ENCODE assay signal across 8 cellular contexts in the genomic region with DNA sequence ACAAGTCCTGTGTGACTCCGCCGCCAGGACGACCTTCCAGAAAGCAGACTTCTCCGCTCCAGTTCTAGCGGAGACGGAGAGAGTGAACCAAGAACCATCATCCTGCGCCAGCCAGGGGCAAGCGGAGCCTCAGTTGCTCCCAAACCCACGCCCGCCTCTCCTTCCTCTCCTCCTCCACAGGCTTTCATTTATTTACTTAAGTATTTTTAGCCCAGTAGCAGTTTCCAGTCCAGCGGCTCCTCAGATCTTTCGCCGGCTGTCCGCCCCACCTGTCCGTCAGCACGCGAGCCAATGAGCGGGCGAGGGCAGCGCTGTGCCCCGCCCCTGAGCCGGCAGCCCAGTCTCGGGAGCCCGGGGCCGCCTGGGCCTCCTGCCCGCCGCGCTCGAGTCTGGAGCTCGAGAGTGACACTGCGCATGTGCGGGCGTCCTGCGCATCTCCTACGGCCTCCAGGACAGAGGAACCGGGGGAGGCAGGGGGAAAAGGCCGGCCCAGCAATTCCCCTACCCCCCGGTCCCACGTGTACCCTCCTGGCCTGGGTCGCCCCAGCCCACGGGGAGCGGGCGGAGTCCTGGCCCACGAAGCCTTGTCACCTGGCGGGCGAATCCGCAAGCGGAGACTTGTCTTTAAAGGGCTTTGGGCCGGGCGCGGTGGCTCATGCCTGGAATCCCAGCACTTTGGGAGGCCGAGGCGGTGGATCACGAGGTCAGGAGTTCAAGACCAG. TPM values are rescaled to one million over a fixed set of nuclear protein-coding genes. Genes with fewer than 3 reads are reported as not detected.
DNase-seq lines count a peak whose midpoint lies in the region; TF ChIP-seq lines count a peak whose summit lies in the region.

A gene (plus strand): TSS at position 425 of the 722 bp plus-strand sequence.

- H3K27ac Mint-ChIP-seq in activated naive CD4-positive, alpha-beta T cell treated with anti-CD3 and anti-CD28 coated beads, Interleukin-2, amount 10 ng/mL, durations not matched to agents 7 days and 5 days: peak within 1 kb of the TSS; percentile 83

- in situ Hi-C loops in SK-MEL-5 (cut with HindIII; ENCODE audit: low pct_unique_long_range_greater_than_20kb, low sequenced_read_pairs): no loop called here

- H3K4me3 Mint-ChIP-seq in activated naive CD4-positive, alpha-beta T cell treated with anti-CD3 and anti-CD28 coated beads, Interleukin-2, amount 10 ng/mL, durations not matched to agents 7 days and 5 days: peak within 1 kb of the TSS; percentile 85

- CTCF ChIA-PET in activated naive CD4-positive, alpha-beta T cell treated with anti-CD3 and anti-CD28 coated beads, Interleukin-2, amount 10 ng/mL, durations not matched to agents 7 days and 5 days (lab: Charles Lee): interaction anchor here (0.6 to 3.6 kb wide), 7 partner anchors 14 to 480 kb away, joined by 3 to 24 read pairs (median 3); a partner anchor contains a TSS

- H3K4me3 ChIP-seq in HFF-Myc (replicated peaks; ENCODE audit: low read depth, low read length): peak within 1 kb of the TSS; percentile 53

- peaks cover 33% of the 10 kb centered on the region for H3K4me1 Mint-ChIP-seq in activated naive CD4-positive, alpha-beta T cell treated with anti-CD3 and anti-CD28 coated beads, Interleukin-2, amount 10 ng/mL, durations not matched to agents 7 days and 5 days

- H3K27me3 Mint-ChIP-seq in activated naive CD4-positive, alpha-beta T cell treated with anti-CD3 and anti-CD28 coated beads, Interleukin-2, amount 10 ng/mL, durations not matched to agents 7 days and 5 days: peaks cover 4% of the 10 kb centered on the region

- no peaks in the 10 kb centered on the region for H3K9me3 Mint-ChIP-seq in activated naive CD4-positive, alpha-beta T cell treated with anti-CD3 and anti-CD28 coated beads, Interleukin-2, amount 10 ng/mL, durations not matched to agents 7 days and 5 days

- H3K27ac ChIP-seq in temporal lobe (ENCODE audit: low read depth, low read length): peak within 1 kb of the TSS; percentile 73

- TF ChIP-seq CTCF in HFF-Myc (IDR thresholded peaks at IDR 0.05; ENCODE audit: low read depth, low read length, missing control alignments): no peak

- no peaks in the 10 kb centered on the region for H3K36me3 Mint-ChIP-seq in activated naive CD4-positive, alpha-beta T cell treated with anti-CD3 and anti-CD28 coated beads, Interleukin-2, amount 10 ng/mL, durations not matched to agents 7 days and 5 days

- DNase-seq in GM04503 (ENCODE audit: low read depth): peak; percentile 74
- peak; percentile 81 for DNase-seq in HFF-Myc (ENCODE audit: extremely low read depth, low read depth)
- peak; percentile 98 for DNase-seq in NAMALWA (ENCODE audit: low spot score)
- DNase-seq in SK-MEL-5 (ENCODE audit: low read depth, low spot score): peak; percentile 97
- DNase-seq in activated naive CD4-positive, alpha-beta T cell treated with anti-CD3 and anti-CD28 coated beads, Interleukin-2, amount 10 ng/mL, durations not matched to agents 7 days and 5 days: peak; percentile 94
- peak; percentile 97 for DNase-seq in globus pallidus (ENCODE audit: low spot score)
- DNase-seq in occipital lobe (lab: John Stamatoyannopoulos, UW): peak; percentile 97

RNA-seq across cellular contexts. Expression of the gene that starts here (rescaled TPM):
- total RNA-seq in SK-MEL-5 (2014; rRNA removed; shearing (Covaris generic)): not detected in 2 replicates
- polyA plus RNA-seq in SK-MEL-5 (2015; cell fraction: cytosol; rRNA removed): not detected in 2 replicates
- 1.4 and 3.5 TPM in 2 replicates for polyA plus RNA-seq in SK-MEL-5 (2015; cell fraction: nucleus; rRNA removed)
- total RNA-seq in occipital lobe (1.1 TPM), temporal lobe (not detected)

Comparison
In these comparisons a context has a peak if more than half of its experiments do, and no peak if none do; other contexts are left out.
1. Peak in every context shown above with its lines: DNase-seq, H3K4me3 ChIP-seq and H3K27ac ChIP-seq.